Comparison of ENCODE assay signal across 7 cellular contexts in genomic region chr15:62068787-62069170, GRCh38. TPM values are rescaled to one million over a fixed set of nuclear protein-coding genes. Genes with fewer than 3 reads are reported as not detected.
DNase-seq lines count a peak whose midpoint lies in the region; ATAC-seq, FAIRE-seq and TF ChIP-seq lines count a peak whose summit lies in the region.

No MANE protein-coding gene starts in this region.

- H3K4me3 Mint-ChIP-seq in T-cell: peak overlapping the region; percentile 65 to 82 (median 72)

- H3K27me3 Mint-ChIP-seq in T-cell: peaks cover 17 to 24% of the 10 kb centered on the region in 2 donors

- no peaks in the 10 kb centered on the region for H3K36me3 Mint-ChIP-seq in T-cell

- POLR2A ChIA-PET in T-cell (lab: Charles Lee): interaction anchor here in 1 of 2 donors (0.6 kb wide), 1 partner anchor 1791 kb away, joined by 5 read pairs; no protein-coding TSS in a partner anchor

- H3K27ac Mint-ChIP-seq in T-cell: no peak overlapping the region

- H3K4me1 ChIP-seq in gastroesophageal sphincter (peaks cover 0 to 29% (median 10%) of the 10 kb centered on the region in 3 donors), spleen (peaks cover 18 to 36% (median 29%) of the 10 kb centered on the region in 6 donors)

- 29 to 32% methylated on average over 4 to 5 of the region's 5 CpGs for WGBS in gastroesophageal sphincter (ENCODE audit: low coverage in 1 of 2), 2 donors
- WGBS in spleen, 5 donors: 34 to 41% (median 37%) methylated on average over 5 of the region's 5 CpGs

- peak; percentile 51 for DNase-seq in HCEC 1CT
- no peak for DNase-seq in T-cell
- DNase-seq in spleen: no peak
- DNase-seq in HuH-7 (ENCODE audit: low spot score): no peak
- no peak for DNase-seq in D721Med (ENCODE audit: insufficient read length, low spot score)
- DNase-seq in substantia nigra (lab: John Stamatoyannopoulos, UW): no peak

- H3K27ac ChIP-seq in gastroesophageal sphincter: peak overlapping the region in 3 of 4 donors; percentile 56 to 76 (median 62)
- H3K27ac ChIP-seq in spleen: peak overlapping the region in 5 of 8 donors; percentile 27 to 58 (median 43)
- H3K27ac ChIP-seq in substantia nigra (ENCODE audit: low read depth, low read length, poor library complexity, severe bottlenecking): no peak overlapping the region

- intact Hi-C loops in spleen (cut with DNase I; ENCODE audit: low total_unique reads): no loop called here

- TF ChIP-seq POLR2A in gastroesophageal sphincter (IDR thresholded peaks at IDR 0.05) (no peak), spleen (IDR thresholded peaks at IDR 0.05) (no peak)

- no peak for TF ChIP-seq EP300 in gastroesophageal sphincter (IDR thresholded peaks at IDR 0.05)

- no peaks in the 10 kb centered on the region for H3K9me3 Mint-ChIP-seq in T-cell

- CTCF ChIA-PET in T-cell (lab: Charles Lee): interaction anchor here (0.9 to 1.7 kb wide), 2 partner anchors 8 kb away, joined by 3 to 5 read pairs; partner anchors contain the start of gene VPS13C (in 2 of the 2)

- H3K9me3 ChIP-seq in gastroesophageal sphincter (no peaks in the 10 kb centered on the region), spleen (no peaks in the 10 kb centered on the region)

- no peak for ATAC-seq in T-cell (replicated peaks in 1 of 4)
- no peak for ATAC-seq in gastroesophageal sphincter

- TF ChIP-seq CTCF in gastroesophageal sphincter (IDR thresholded peaks at IDR 0.05) (no peak), spleen (IDR thresholded peaks at IDR 0.05 in 8 of 11, conservative IDR thresholded peaks at IDR 0.05 in 3 of 11) (peak in 1 of 11 experiments; percentile 4), D721Med (IDR thresholded peaks at IDR 0.05; ENCODE audit: insufficient read depth, missing control alignments) (no peak)

- H3K27me3 ChIP-seq in gastroesophageal sphincter: peaks cover 70% of the 10 kb centered on the region
- peaks cover 0 to 44% (median 7%) of the 10 kb centered on the region in 7 donors for H3K27me3 ChIP-seq in spleen (replicated peaks in 1 of 7)

- H3K4me1 Mint-ChIP-seq in T-cell: peaks cover 16 to 22% (median 21%) of the 10 kb centered on the region in 3 donors

- peak overlapping the region in 1 of 2 donors; percentile 59 for H3K4me3 ChIP-seq in gastroesophageal sphincter
- peak overlapping the region; percentile 36 to 87 (median 68) for H3K4me3 ChIP-seq in spleen

- H3K36me3 ChIP-seq in gastroesophageal sphincter (no peaks in the 10 kb centered on the region), spleen (no peaks in the 10 kb centered on the region)

- no peak for FAIRE-seq in D721Med (lab: Jason Lieb, UNC)

RNA-seq across cellular contexts. Expression of gene C2CD4A, which starts 2.0 kb away (rescaled TPM):
- not detected for total RNA-seq in T-cell
- under 1 TPM in 3 of 4 donors, not detected in 1; 0.12 to 0.40 (median 0.31) TPM for total RNA-seq in gastroesophageal sphincter
- total RNA-seq in spleen: not detected
- under 1 TPM; 0.04 to 0.08 (median 0.06) TPM for polyA plus RNA-seq in spleen

RNA-seq across cellular contexts. Expression of gene VPS13C, which starts 8.5 kb away (rescaled TPM):
- total RNA-seq in T-cell (100 to 1,000 TPM in 3 of 5 donors, 10 to 100 TPM in 2; 84.4 to 136 (median 117) TPM), gastroesophageal sphincter (100 to 1,000 TPM in 1 of 4 donors, 10 to 100 TPM in 3; 62.2 to 108 (median 83.4) TPM), spleen (100 to 1,000 TPM; 128 to 194 (median 161) TPM)
- 10 to 100 TPM; 32.9 to 49.5 (median 34.7) TPM for polyA plus RNA-seq in spleen
